9 cellular contexts compared by ENCODE assay signal in the genomic region with DNA sequence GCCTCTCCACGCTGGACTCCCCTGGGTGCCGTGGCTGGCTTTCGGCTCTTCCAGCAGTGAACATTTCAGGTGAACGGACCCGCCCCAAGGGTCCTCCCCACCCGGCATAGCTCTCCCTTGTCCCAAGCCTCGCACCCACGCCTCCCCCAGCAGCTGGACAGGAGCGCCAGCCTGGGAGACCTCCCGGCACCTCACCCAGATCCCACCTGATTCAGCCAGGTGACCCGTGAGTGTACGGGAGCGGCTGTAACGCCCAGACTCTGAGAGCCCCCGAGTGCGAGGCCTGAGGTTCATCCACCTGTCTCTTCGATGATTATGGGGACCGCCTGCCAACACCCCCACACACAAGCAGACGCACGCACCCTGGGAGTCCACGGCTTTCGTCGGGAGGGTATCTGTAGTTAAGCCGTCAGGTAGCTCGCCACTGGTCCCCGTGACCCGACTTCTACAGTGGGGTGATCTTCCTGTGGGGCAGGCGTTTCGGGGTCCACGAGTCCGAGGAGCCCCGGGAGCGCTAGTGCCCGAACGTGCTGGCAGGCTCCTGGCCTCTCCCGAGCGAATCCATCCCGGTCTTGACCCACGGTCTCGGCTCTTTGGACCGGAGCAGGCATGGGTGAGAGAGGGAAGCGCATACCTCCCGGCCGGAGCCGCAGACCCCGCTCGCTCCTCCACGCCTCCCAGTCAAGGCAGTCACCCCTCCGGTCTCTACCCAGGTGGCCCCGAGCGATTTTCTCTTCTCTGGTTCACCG. TPM values are rescaled to one million over a fixed set of nuclear protein-coding genes. Genes with fewer than 3 reads are reported as not detected.
A peak's percentile ranks its signal among the peaks of the same experiment; 100 is the strongest.
DNase-seq lines count a peak whose midpoint lies in the region; ATAC-seq and TF ChIP-seq lines count a peak whose summit lies in the region.
"Had no signal": no experiment of that assay in that cellular context is flagged by ENCODE, and none has a peak within 500 bp of the region (broad histone marks: within the 10 kb centered on the region; RNA-seq: fewer than 3 reads in every experiment).

No MANE protein-coding gene starts in this region.

- H3F3A ChIP-seq in neural progenitor cell (ENCODE audit: low read depth), result peaks cover 16% of the 10 kb centered on the region

- H3K9me3 ChIP-seq in ES-I3 (ENCODE audit: control insufficient read depth, insufficient read depth, low read length) (no peaks in the 10 kb centered on the region), duodenal mucosa (ENCODE audit: control insufficient read depth in 1 of 2, low read length in 2 of 2) (no peaks in the 10 kb centered on the region), neural progenitor cell (ENCODE audit: low read depth) (no peaks in the 10 kb centered on the region)

- H3K4me3 ChIP-seq in duodenal mucosa (ENCODE audit: low read depth in 1 of 2, low read length in 2 of 2) (peak overlapping the region; percentile 95 to 99), neural progenitor cell (peak overlapping the region; percentile 88)

- peak; percentile 69 for DNase-seq in SW480 (ENCODE audit: low spot score)
- DNase-seq in neural progenitor cell (ENCODE audit: low spot score), result peak; percentile 53
- DNase-seq in epidermal melanocyte (ENCODE audit: insufficient read length, low spot score), result no peak
- DNase-seq in ACHN, result no peak

- H3K4me1 ChIP-seq in ES-I3 (ENCODE audit: insufficient read depth, low read length), result no peaks in the 10 kb centered on the region; the same call in 1 of the 2 replicates
- peaks cover 9 to 22% of the 10 kb centered on the region in 2 donors for H3K4me1 ChIP-seq in duodenal mucosa (ENCODE audit: control insufficient read depth in 1 of 2, insufficient read depth in 2 of 2, low read length in 2 of 2)
- H3K4me1 ChIP-seq in neural progenitor cell, result peaks cover 2% of the 10 kb centered on the region

- TF ChIP-seq CTCF in neural progenitor cell (IDR thresholded peaks at IDR 0.05), result no peak

- H3K27ac ChIP-seq in duodenal mucosa (ENCODE audit: low read depth, low read length), result no peak overlapping the region
- no peak overlapping the region for H3K27ac ChIP-seq in neural progenitor cell

- H2AFZ ChIP-seq in neural progenitor cell (replicated peaks), result no peak overlapping the region

- H3K27me3 ChIP-seq in duodenal mucosa (ENCODE audit: control insufficient read depth in 1 of 2, insufficient read depth in 2 of 2, low read length in 2 of 2) (no peaks in the 10 kb centered on the region), neural progenitor cell (peaks cover 45% of the 10 kb centered on the region)

- peak overlapping the region; percentile 55; the same call in 1 of the 2 replicates for H3K9ac ChIP-seq in ES-I3 (ENCODE audit: low read depth, low read length)
- H3K9ac ChIP-seq in duodenal mucosa (ENCODE audit: low read depth in 1 of 2, low read length in 2 of 2), result peak overlapping the region; percentile 74 to 91
- H3K9ac ChIP-seq in neural progenitor cell, result no peak overlapping the region

- peak overlapping the region; percentile 97 for H3K4me2 ChIP-seq in neural progenitor cell

- H3K4me3 Mint-ChIP-seq in neural progenitor cell, result peak overlapping the region; percentile 99

- H3K27me3 Mint-ChIP-seq in neural progenitor cell (ENCODE audit: insufficient read depth, low read depth), result peaks cover 49% of the 10 kb centered on the region

- peaks cover 25% of the 10 kb centered on the region for H4K20me1 ChIP-seq in neural progenitor cell (ENCODE audit: low read depth)

- in situ Hi-C loops in ACHN (cut with HindIII; ENCODE audit: low pct_ligation_motif_present, low pct_unique_long_range_greater_than_20kb, low sequenced_read_pairs), result no loop called here

- ATAC-seq in HG03342 (IDR thresholded peaks at IDR 0.05; ENCODE audit: unreplicated experiment) (no peak), HG02885 (IDR thresholded peaks at IDR 0.05; ENCODE audit: poor library complexity, unreplicated experiment) (no peak)

- H3K36me3 Mint-ChIP-seq in neural progenitor cell, result peaks cover 8% of the 10 kb centered on the region

- no peak overlapping the region for H3K27ac Mint-ChIP-seq in neural progenitor cell

- no peaks in the 10 kb centered on the region for H3K79me2 ChIP-seq in neural progenitor cell (ENCODE audit: low read depth)

- peaks cover 22% of the 10 kb centered on the region for H3K9me3 Mint-ChIP-seq in neural progenitor cell

- H3K4me1 Mint-ChIP-seq in neural progenitor cell, result peaks cover 31% of the 10 kb centered on the region

- H3K36me3 ChIP-seq in ES-I3 (ENCODE audit: insufficient read depth, low read length) (no peaks in the 10 kb centered on the region), duodenal mucosa (ENCODE audit: control insufficient read depth in 1 of 2, insufficient read depth in 2 of 2, low read length in 2 of 2) (no peaks in the 10 kb centered on the region), neural progenitor cell (no peaks in the 10 kb centered on the region)

RNA-seq across cellular contexts. Expression of a gene that starts 14.9 kb away (rescaled TPM):
- not detected in 2 replicates for total RNA-seq in neural progenitor cell (ENCODE audit: low replicate concordance)

RNA-seq across cellular contexts. Expression of a gene that starts 32.9 kb away (rescaled TPM):
- 8.1 and 24.2 TPM in 2 replicates for total RNA-seq in neural progenitor cell (ENCODE audit: low replicate concordance)

RNA-seq across cellular contexts. Expression of a gene that starts 42.8 kb away (rescaled TPM):
- total RNA-seq in neural progenitor cell (ENCODE audit: low replicate concordance), result not detected in 2 replicates
- total RNA-seq: HT1080 had no signal

RNA-seq across cellular contexts. Expression of a gene that starts 53.6 kb away (rescaled TPM):
- total RNA-seq in neural progenitor cell (ENCODE audit: low replicate concordance), result 2,816 and 3,567 TPM in 2 replicates

RNA-seq across cellular contexts. Expression of a gene that starts 59.2 kb away (rescaled TPM):
- total RNA-seq in neural progenitor cell (ENCODE audit: low replicate concordance), result not detected in 2 replicates
- total RNA-seq: HT1080 had no signal

Comparison
In these comparisons a context has a peak if more than half of its experiments do, and no peak if none do; other contexts are left out.
1. DNase-seq: peak in SW480 (single experiment) and neural progenitor cell (single experiment); none in epidermal melanocyte (single experiment) and ACHN (single experiment).